In genomic region chr20:34093895-34094294, GRCh38 we compare ENCODE assay signal across 13 cellular contexts.
"Had no signal": no experiment of that assay in that cellular context is flagged by ENCODE, and none has a peak within 500 bp of the region (broad histone marks: within the 10 kb centered on the region; RNA-seq: fewer than 3 reads in every experiment).

No MANE protein-coding gene starts in this region.

- H3K27me3 Mint-ChIP-seq: dendritic cell treated with granulocyte-macrophage colony-stimulating factor and Interleukin-4, amounts not matched to agents 40 ng/mL and 50 ng/mL, for 4 days had no signal

- DNase-seq: activated CD4-positive, alpha-beta T cell treated with anti-CD3 and anti-CD28 coated beads for 48 hours; activated CD8-positive, alpha-beta memory T cell treated with anti-CD3 and anti-CD28 coated beads for 24 hours; activated effector memory CD4-positive, alpha-beta T cell treated with Interleukin-2 at 50 U/mL for 16 hours; aorta; cerebellar nuclear complex; effector memory CD4-positive, alpha-beta T cell; pancreas; SJCRH30; stimulated activated CD4-positive, alpha-beta T cell treated with anti-CD3 and anti-CD28 coated beads, Interleukin-2, amount 100 ng/mL, for 48 hours; stimulated activated naive CD4-positive, alpha-beta T cell treated with Interleukin-2 at 50 U/mL for 16 hours; trophoblast cell had no signal

- H3K27ac ChIP-seq: pancreas, SJCRH30, suprapubic skin had no signal

- H3K27ac Mint-ChIP-seq: dendritic cell treated with granulocyte-macrophage colony-stimulating factor and Interleukin-4, amounts not matched to agents 40 ng/mL and 50 ng/mL, for 4 days had no signal

- ATAC-seq: pancreas had no signal

- H3K4me3 Mint-ChIP-seq: dendritic cell treated with granulocyte-macrophage colony-stimulating factor and Interleukin-4, amounts not matched to agents 40 ng/mL and 50 ng/mL, for 4 days had no signal

- H3K4me1 ChIP-seq: SJCRH30 had no signal

- H3K4me3 ChIP-seq: pancreas, SJCRH30, suprapubic skin had no signal

- H3K9me3 Mint-ChIP-seq: dendritic cell treated with granulocyte-macrophage colony-stimulating factor and Interleukin-4, amounts not matched to agents 40 ng/mL and 50 ng/mL, for 4 days had no signal

- H3K9me3 ChIP-seq: pancreas, SJCRH30, suprapubic skin had no signal
